ENCODE assay signal across 8 cellular contexts in the genomic region with DNA sequence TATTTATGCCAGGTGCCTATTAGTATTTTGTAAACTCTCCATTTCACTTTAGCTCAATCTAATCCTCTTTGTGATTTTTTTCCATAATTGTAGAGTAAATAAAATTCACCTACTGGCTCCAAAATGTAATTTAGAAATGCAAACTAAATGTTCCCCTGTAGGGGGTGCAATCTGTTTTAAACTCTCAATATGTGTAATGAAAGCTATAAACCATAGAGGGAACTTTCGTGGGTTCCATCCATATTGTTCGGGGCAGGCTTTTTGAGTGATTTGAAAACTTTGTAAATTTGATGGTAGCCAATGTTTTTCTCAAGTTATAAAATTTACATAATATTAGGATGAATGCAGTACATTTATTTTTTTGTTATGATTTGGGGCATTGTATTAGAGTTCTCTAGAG. TPM values are rescaled to one million over a fixed set of nuclear protein-coding genes. Genes with fewer than 3 reads are reported as not detected.
DNase-seq lines count a peak whose midpoint lies in the region; FAIRE-seq and TF ChIP-seq lines count a peak whose summit lies in the region.

No MANE protein-coding gene starts in this region.

- no peak overlapping the region for H2AFZ ChIP-seq in keratinocyte (ENCODE audit: control insufficient read depth, low read length)

- H3K9me3 ChIP-seq in keratinocyte (ENCODE audit: control insufficient read depth, low read depth, low read length) = no peaks in the 10 kb centered on the region

- no peak for FAIRE-seq in keratinocyte (lab: Jason Lieb, UNC)

- DNase-seq in SKM-1 treated with dmso at 0.1 percent for 144 hours (lab: John Stamatoyannopoulos, UW; ENCODE audit: unreplicated experiment) = peak; percentile 35
- DNase-seq in SKM-1 (lab: John Stamatoyannopoulos, UW; ENCODE audit: unreplicated experiment) = no peak
- peak; percentile 46 for DNase-seq in M059J (ENCODE audit: low read depth)
- peak; percentile 44 for DNase-seq in amniotic epithelial cell (ENCODE audit: low read depth)
- no peak for DNase-seq in keratinocyte (ENCODE audit: low read depth, low spot score)
- no peak for DNase-seq in NCI-H2196 treated with DMSO at 0.1 percent for 48 hours (lab: John Stamatoyannopoulos, UW; ENCODE audit: unreplicated experiment)
- no peak for DNase-seq in activated CD4-positive, alpha-beta T cell treated with anti-CD3 and anti-CD28 coated beads, Interleukin-2, amount 50 U/mL, for 4 hours
- no peak for DNase-seq in islet precursor cell

- H3K4me2 ChIP-seq in keratinocyte (ENCODE audit: control insufficient read depth, extremely low read depth, insufficient read depth, low read depth, low read length) = no peak overlapping the region

- no peaks in the 10 kb centered on the region for H3K4me1 ChIP-seq in keratinocyte (ENCODE audit: control insufficient read depth, extremely low read depth, insufficient read depth, low read length)

- H3K27ac ChIP-seq in keratinocyte (ENCODE audit: control insufficient read depth, insufficient read depth, low read length) = no peak overlapping the region

- no peaks in the 10 kb centered on the region for H3K27me3 ChIP-seq in keratinocyte (ENCODE audit: control insufficient read depth, extremely low read depth, insufficient read depth, low read length)

- no peak overlapping the region for H3K4me3 ChIP-seq in keratinocyte (ENCODE audit: control insufficient read depth in 2 of 3, extremely low read depth in 1 of 3, insufficient read depth in 2 of 3, low read depth in 1 of 3, low read length in 3 of 3)

- H3K9ac ChIP-seq in keratinocyte (ENCODE audit: control insufficient read depth, extremely low read depth, insufficient read depth, low read length) = no peak overlapping the region

- peak in 2 of 3 experiments; percentile 28 to 46 for TF ChIP-seq CTCF in keratinocyte (optimal IDR thresholded peaks at IDR 0.05 in 1 of 3, IDR thresholded peaks at IDR 0.05 in 1 of 3, conservative IDR thresholded peaks at IDR 0.05 in 1 of 3; ENCODE audit: extremely low read depth in 1 of 3, insufficient read depth in 2 of 3, low read length in 3 of 3)

- no peaks in the 10 kb centered on the region for H4K20me1 ChIP-seq in keratinocyte (ENCODE audit: control insufficient read depth, extremely low read depth, insufficient read depth, low read length)

- no peaks in the 10 kb centered on the region for H3K36me3 ChIP-seq in keratinocyte (ENCODE audit: control insufficient read depth in 2 of 2, extremely low read depth in 1 of 2, insufficient read depth in 2 of 2, low read length in 2 of 2)

- dilution Hi-C loops in keratinocyte (cut with MboI; ENCODE audit: extremely low pct_ligation_motif_present, low sequenced_read_pairs) = no loop called here

- H3K9me1 ChIP-seq in keratinocyte (ENCODE audit: control insufficient read depth, extremely low read depth, insufficient read depth, low read length) = no peaks in the 10 kb centered on the region

- no peaks in the 10 kb centered on the region for H3K79me2 ChIP-seq in keratinocyte (ENCODE audit: control insufficient read depth, insufficient read depth, low read length)

RNA-seq across cellular contexts. Expression of gene TSPYL6, which starts 49.4 kb away (rescaled TPM):
- total RNA-seq in M059J (2014; rRNA removed; shearing (Covaris generic)) = not detected in 2 replicates
- polyA plus RNA-seq in keratinocyte = not detected in 3 replicates
- polyA plus RNA-seq in keratinocyte (2011; ENCODE audit: low read depth) = not detected
- not detected in 2 replicates for polyA plus RNA-seq in keratinocyte (2011; cell fraction: cytosol; rRNA removed)
- polyA plus RNA-seq in keratinocyte (2011; cell fraction: nucleus; rRNA removed) = not detected in 2 replicates
- 0.13 TPM in 1 of 2 replicates, not detected in the other for polyA plus RNA-seq in keratinocyte (2012; ENCODE audit: low replicate concordance)
- not detected in 3 replicates for polyA minus RNA-seq in keratinocyte
- not detected for polyA minus RNA-seq in keratinocyte (2011; cell fraction: cytosol; rRNA and poly(A)+ RNA removed)
- polyA minus RNA-seq in keratinocyte (2011; cell fraction: nucleus; rRNA and poly(A)+ RNA removed) = not detected in 2 replicates

Comparison
In these comparisons a context has a peak if more than half of its experiments do, and no peak if none do; other contexts are left out.
1. DNase-seq: peak in SKM-1 treated with dmso at 0.1 percent for 144 hours (single experiment), M059J (single experiment) and amniotic epithelial cell (single experiment); none in SKM-1 (single experiment), keratinocyte (single experiment), NCI-H2196 treated with DMSO at 0.1 percent for 48 hours (single experiment), activated CD4-positive, alpha-beta T cell treated with anti-CD3 and anti-CD28 coated beads, Interleukin-2, amount 50 U/mL, for 4 hours (0 of 2) and islet precursor cell (single experiment).